ENCODE assay signal across 20 cellular contexts in genomic region chr6:140572867-140573266, GRCh38.
DNase-seq lines count a peak whose midpoint lies in the region; ATAC-seq and TF ChIP-seq lines count a peak whose summit lies in the region.
"Had no signal": no experiment of that assay in that cellular context is flagged by ENCODE, and none has a peak within 500 bp of the region (broad histone marks: within the 10 kb centered on the region; RNA-seq: fewer than 3 reads in every experiment).

No MANE protein-coding gene starts in this region.

- dilution Hi-C loops in mammary epithelial cell (cut with HindIII; ENCODE audit: low sequenced_read_pairs) = no loop called here

- no peaks in the 10 kb centered on the region for H3K36me3 ChIP-seq in mammary epithelial cell (ENCODE audit: insufficient read depth, low read length)
- H3K36me3 ChIP-seq in gastrocnemius medialis = no peaks in the 10 kb centered on the region
- H3K36me3 ChIP-seq: heart right ventricle, vagina had no signal

- H3K27ac ChIP-seq in mammary epithelial cell (ENCODE audit: insufficient read depth, low read depth, low read length) (no peak overlapping the region), gastrocnemius medialis (no peak overlapping the region)
- H3K27ac ChIP-seq: C4-2B, psoas muscle, vagina had no signal

- in situ Hi-C loops in mammary epithelial cell (cut with MboI; ENCODE audit: low sequenced_read_pairs in 2 of 2) = no loop called here
- in situ Hi-C loops in gastrocnemius medialis (cut with MboI; ENCODE audit: low sequenced_read_pairs in 4 of 4) = no loop called here

- BruUV-seq in mammary epithelial cell (replicated peaks; lab: Mats Ljungman, UMichigan) = no TSS peak
- no TSS peak for BruUV-seq in MCF 10A (replicated peaks; lab: Mats Ljungman, UMichigan)

- no peaks in the 10 kb centered on the region for H3K9me3 ChIP-seq in mammary epithelial cell (replicated peaks; ENCODE audit: insufficient read depth, low read length)
- H3K9me3 ChIP-seq in gastrocnemius medialis = no peaks in the 10 kb centered on the region
- H3K9me3 ChIP-seq: A549, heart right ventricle, psoas muscle, vagina had no signal

- ATAC-seq in activated T-helper 17 cell treated with anti-CD3 and anti-CD28 coated beads, Interleukin-2, amount 50 U/mL, for 72 hours (replicated peaks) = peak; percentile 35
- ATAC-seq in HG03039 (IDR thresholded peaks at IDR 0.05; ENCODE audit: unreplicated experiment) (no peak), gastrocnemius medialis (no peak)
- ATAC-seq in activated CD4-positive, CD25-positive, alpha-beta regulatory T cell treated with anti-CD3 and anti-CD28 coated beads, Interleukin-2, amount 50 U/mL, for 24 hours = no peak
- ATAC-seq: A549, left lobe of liver, psoas muscle had no signal

- intact Hi-C loops in mammary epithelial cell (cut with micrococcal nuclease) (no loop called here), MCF 10A (cut with micrococcal nuclease) (loop anchor here (10.0 kb wide), 1 partner anchor 1198 kb away; the partner anchor contains the start of gene CITED2), gastrocnemius medialis (cut with DNase I; ENCODE audit: low total_unique reads) (no loop called here)

- no peak for TF ChIP-seq POLR2A in gastrocnemius medialis (IDR thresholded peaks at IDR 0.05)

- POLR2A ChIA-PET in MCF 10A (lab: Yijun Ruan, JAX) = no interaction called here

- no peak overlapping the region for H3K4me3 Mint-ChIP-seq in MCF 10A (ENCODE audit: unreplicated experiment)
- H3K4me3 Mint-ChIP-seq in activated T-helper 17 cell treated with anti-CD3 and anti-CD28 coated beads, Interleukin-2, amount 50 U/mL, for 72 hours = no peak overlapping the region
- no peak overlapping the region for H3K4me3 Mint-ChIP-seq in mesothelial cell of epicardium
- H3K4me3 Mint-ChIP-seq: activated B cell treated with CpG ODN at 0.5 μM for 24 hours; activated naive CD4-positive, alpha-beta T cell treated with anti-CD3 and anti-CD28 coated beads, Interleukin-2, amount 50 U/mL, for 24 hours; activated T-cell treated with anti-CD3 and anti-CD28 coated beads, Interleukin-2, amount 50 U/mL, for 72 hours had no signal

- no peak overlapping the region for H3K9ac ChIP-seq in mammary epithelial cell (ENCODE audit: insufficient read depth, low read length)

- no peak overlapping the region for H3K4me3 ChIP-seq in mammary epithelial cell (replicated peaks in 1 of 3; ENCODE audit: insufficient read depth in 1 of 3, low read depth in 2 of 3, low read length in 3 of 3)
- H3K4me3 ChIP-seq in gastrocnemius medialis = no peak overlapping the region
- H3K4me3 ChIP-seq: A549, heart right ventricle, psoas muscle, vagina had no signal

- DNase-seq in mammary epithelial cell = peak; percentile 39
- no peak for DNase-seq in MCF 10A (ENCODE audit: unreplicated experiment)
- no peak for DNase-seq in mesothelial cell of epicardium (ENCODE audit: low spot score in 2 of 2, unreplicated experiment in 2 of 2)
- DNase-seq in gastrocnemius medialis = no peak
- DNase-seq in NOMO-1 treated with DMSO at 0.1 percent for 48 hours (lab: John Stamatoyannopoulos, UW; ENCODE audit: unreplicated experiment) = no peak
- DNase-seq: activated B cell treated with CpG ODN at 0.5 μM for 24 hours; activated T-cell treated with anti-CD3 and anti-CD28 coated beads, Interleukin-2, amount 50 U/mL, for 72 hours; effector CD8-positive, alpha-beta T cell; heart right ventricle; NCI-H1694; NCI-H748 treated with DMSO at 0.1 percent for 48 hours; psoas muscle had no signal

- H3K27me3 ChIP-seq in mammary epithelial cell (ENCODE audit: insufficient read depth, low read length) (no peaks in the 10 kb centered on the region), gastrocnemius medialis (no peaks in the 10 kb centered on the region)
- H3K27me3 ChIP-seq: heart right ventricle, vagina had no signal

- H3K4me1 ChIP-seq in mammary epithelial cell (ENCODE audit: insufficient read depth, low read length) (peaks cover 10% of the 10 kb centered on the region), gastrocnemius medialis (no peaks in the 10 kb centered on the region)
- H3K4me1 ChIP-seq: A549 had no signal

- H3K36me3 Mint-ChIP-seq in MCF 10A (ENCODE audit: insufficient read depth, unreplicated experiment) (no peaks in the 10 kb centered on the region), mesothelial cell of epicardium (no peaks in the 10 kb centered on the region)
- no peaks in the 10 kb centered on the region for H3K36me3 Mint-ChIP-seq in activated T-helper 17 cell treated with anti-CD3 and anti-CD28 coated beads, Interleukin-2, amount 50 U/mL, for 72 hours (ENCODE audit: low read depth)
- H3K36me3 Mint-ChIP-seq: activated naive CD4-positive, alpha-beta T cell treated with anti-CD3 and anti-CD28 coated beads, Interleukin-2, amount 50 U/mL, for 24 hours had no signal

- no peaks in the 10 kb centered on the region for H4K20me1 ChIP-seq in mammary epithelial cell (ENCODE audit: insufficient read depth, low read length)

- H3K27ac Mint-ChIP-seq in MCF 10A (ENCODE audit: low read depth, unreplicated experiment) = no peak overlapping the region
- H3K27ac Mint-ChIP-seq in activated T-helper 17 cell treated with anti-CD3 and anti-CD28 coated beads, Interleukin-2, amount 50 U/mL, for 72 hours = no peak overlapping the region
- peak overlapping the region; percentile 65 for H3K27ac Mint-ChIP-seq in mesothelial cell of epicardium
- H3K27ac Mint-ChIP-seq: activated B cell treated with CpG ODN at 0.5 μM for 24 hours; activated naive CD4-positive, alpha-beta T cell treated with anti-CD3 and anti-CD28 coated beads, Interleukin-2, amount 50 U/mL, for 24 hours; activated T-cell treated with anti-CD3 and anti-CD28 coated beads, Interleukin-2, amount 50 U/mL, for 72 hours had no signal

- H3K4me1 Mint-ChIP-seq in MCF 10A (ENCODE audit: insufficient read depth, unreplicated experiment) (peaks cover 11% of the 10 kb centered on the region), mesothelial cell of epicardium (peaks cover 18% of the 10 kb centered on the region)
- H3K4me1 Mint-ChIP-seq in activated T-helper 17 cell treated with anti-CD3 and anti-CD28 coated beads, Interleukin-2, amount 50 U/mL, for 72 hours = no peaks in the 10 kb centered on the region
- H3K4me1 Mint-ChIP-seq: activated B cell treated with CpG ODN at 0.5 μM for 24 hours; activated naive CD4-positive, alpha-beta T cell treated with anti-CD3 and anti-CD28 coated beads, Interleukin-2, amount 50 U/mL, for 24 hours had no signal

- H3K27me3 Mint-ChIP-seq in MCF 10A (ENCODE audit: insufficient read depth, unreplicated experiment) (no peaks in the 10 kb centered on the region), mesothelial cell of epicardium (ENCODE audit: low read depth) (no peaks in the 10 kb centered on the region)
- peaks cover 12% of the 10 kb centered on the region for H3K27me3 Mint-ChIP-seq in activated T-helper 17 cell treated with anti-CD3 and anti-CD28 coated beads, Interleukin-2, amount 50 U/mL, for 72 hours
- H3K27me3 Mint-ChIP-seq: activated B cell treated with CpG ODN at 0.5 μM for 24 hours had no signal

- no peaks in the 10 kb centered on the region for H3K9me3 Mint-ChIP-seq in MCF 10A (ENCODE audit: unreplicated experiment)
- no peaks in the 10 kb centered on the region for H3K9me3 Mint-ChIP-seq in activated T-helper 17 cell treated with anti-CD3 and anti-CD28 coated beads, Interleukin-2, amount 50 U/mL, for 72 hours
- H3K9me3 Mint-ChIP-seq in mesothelial cell of epicardium = peaks cover 8% of the 10 kb centered on the region
- H3K9me3 Mint-ChIP-seq: activated B cell treated with CpG ODN at 0.5 μM for 24 hours; activated naive CD4-positive, alpha-beta T cell treated with anti-CD3 and anti-CD28 coated beads, Interleukin-2, amount 50 U/mL, for 24 hours had no signal

- H2AFZ ChIP-seq in mammary epithelial cell (ENCODE audit: low read depth, low read length) = peak overlapping the region; percentile 35

- CTCF ChIA-PET in mammary epithelial cell (lab: Charles Lee; ENCODE audit: low non-redundant PET) = no interaction called here
- CTCF ChIA-PET in MCF 10A (lab: Yijun Ruan, JAX) = interaction anchor here (0.7 kb wide), 1 partner anchor 147 kb away, joined by 3 read pairs; no protein-coding TSS in a partner anchor

- no peak for TF ChIP-seq CTCF in mammary epithelial cell (conservative IDR thresholded peaks at IDR 0.05 in 1 of 2, IDR thresholded peaks at IDR 0.05 in 1 of 2; ENCODE audit: extremely low read depth in 1 of 2, insufficient read depth in 1 of 2, low read depth in 1 of 2, low read length in 2 of 2)
- no peak for TF ChIP-seq CTCF in MCF 10A (IDR thresholded peaks at IDR 0.05; ENCODE audit: unreplicated experiment)
- no peak for TF ChIP-seq CTCF in mesothelial cell of epicardium (IDR thresholded peaks at IDR 0.05; ENCODE audit: unreplicated experiment)
- no peak for TF ChIP-seq CTCF in gastrocnemius medialis (IDR thresholded peaks at IDR 0.05 in 4 of 5, conservative IDR thresholded peaks at IDR 0.05 in 1 of 5)

- no peak overlapping the region for H3K4me2 ChIP-seq in mammary epithelial cell (ENCODE audit: insufficient read depth, low read depth, low read length)
- H3K4me2 ChIP-seq: A549 had no signal

- no peaks in the 10 kb centered on the region for H3K79me2 ChIP-seq in mammary epithelial cell (ENCODE audit: insufficient read depth, low read length)
